ENCODE assay signal across 8 cellular contexts in the genomic region with DNA sequence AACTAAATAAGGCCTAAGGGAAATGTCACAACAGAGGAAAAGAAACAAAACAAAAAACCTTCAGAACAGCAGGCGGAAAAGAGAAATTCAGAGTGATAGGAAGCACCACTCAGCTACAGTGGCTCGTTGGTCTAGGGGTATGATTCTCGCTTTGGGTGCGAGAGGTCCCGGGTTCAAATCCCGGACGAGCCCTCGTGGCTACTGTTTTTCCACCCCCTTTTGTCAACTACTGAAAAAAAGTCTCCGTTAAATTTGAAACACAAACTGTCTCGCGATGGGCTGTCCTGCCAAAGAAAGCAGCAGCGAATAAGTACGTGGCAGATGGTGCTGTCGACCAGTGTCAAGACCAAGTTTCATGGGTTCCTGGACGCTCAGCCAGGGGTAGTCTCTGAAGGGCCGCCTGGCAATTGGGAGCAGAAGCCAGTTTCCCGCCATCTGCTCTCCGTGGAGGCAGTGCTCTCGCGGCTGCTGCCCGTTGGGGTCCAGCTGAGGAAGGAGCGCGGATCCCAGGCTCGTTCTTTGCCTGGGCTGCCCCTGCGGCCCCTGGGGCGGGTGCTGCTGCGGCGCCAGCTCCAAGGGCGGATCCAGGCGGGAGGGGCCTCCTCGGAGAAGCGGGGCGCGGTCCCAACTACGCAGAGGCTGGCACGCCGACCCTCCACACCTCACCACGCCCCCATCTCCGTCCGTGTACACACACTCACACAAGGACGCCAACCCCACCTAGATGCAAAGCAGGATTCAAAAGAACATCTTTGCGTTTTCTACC. TPM values are rescaled to one million over a fixed set of nuclear protein-coding genes. Genes with fewer than 3 reads are reported as not detected.
DNase-seq lines count a peak whose midpoint lies in the region; ATAC-seq and TF ChIP-seq lines count a peak whose summit lies in the region.

A gene with protein sequence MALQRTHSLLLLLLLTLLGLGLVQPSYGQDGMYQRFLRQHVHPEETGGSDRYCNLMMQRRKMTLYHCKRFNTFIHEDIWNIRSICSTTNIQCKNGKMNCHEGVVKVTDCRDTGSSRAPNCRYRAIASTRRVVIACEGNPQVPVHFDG (plus strand): TSS at position 665 of the 766 bp plus-strand sequence. CDS start 14,812 bp downstream, outside the sequence.

- no peaks in the 10 kb centered on the region for H3K9me3 ChIP-seq in liver (ENCODE audit: control insufficient read depth in 4 of 4, low read length in 3 of 4)

- peak within 1 kb of the TSS; percentile 78 to 96 for H3K9ac ChIP-seq in liver (ENCODE audit: low read depth in 1 of 2, low read length in 2 of 2)

- H3K27ac ChIP-seq in liver (ENCODE audit: low read depth in 1 of 2, low read length in 2 of 2): peak within 1 kb of the TSS; percentile 95 to 97

- TF ChIP-seq CTCF in GM12864 (IDR thresholded peaks at IDR 0.05; ENCODE audit: low read depth, low read length, missing control alignments): no peak
- TF ChIP-seq CTCF in liver (IDR thresholded peaks at IDR 0.05; ENCODE audit: low read depth, low read length, missing input control): no peak

- ATAC-seq in HG02678 (IDR thresholded peaks at IDR 0.05; ENCODE audit: unreplicated experiment) (peak; percentile 27), HG03469 (IDR thresholded peaks at IDR 0.05; ENCODE audit: unreplicated experiment) (no peak)

- DNase-seq in GM12864 (ENCODE audit: low read depth): peak; percentile 86
- DNase-seq in NCI-H446 treated with DMSO at 0.1 percent for 48 hours (lab: John Stamatoyannopoulos, UW): peak; percentile 85
- DNase-seq in activated CD4-positive, alpha-beta T cell treated with anti-CD3 and anti-CD28 coated beads, Interleukin-2, amount 50 U/mL, for 24 hours (ENCODE audit: low read depth in 1 of 2, low spot score in 1 of 2): peak; percentile 78 to 81
- DNase-seq in dermis blood vessel endothelial cell: peak; percentile 81
- peak; percentile 72 for DNase-seq in stimulated activated CD4-positive, alpha-beta T cell treated with anti-CD3 and anti-CD28 coated beads, Interleukin-2, amount 100 ng/mL, for 4 hours (ENCODE audit: low read depth)

- H3K27me3 ChIP-seq in liver (ENCODE audit: control insufficient read depth in 4 of 4, insufficient read depth in 4 of 4, low read length in 3 of 4): no peaks in the 10 kb centered on the region

- H3K36me3 ChIP-seq in liver (ENCODE audit: control insufficient read depth in 4 of 4, insufficient read depth in 3 of 4, low read depth in 1 of 4, low read length in 3 of 4): no peaks in the 10 kb centered on the region

- H3K4me1 ChIP-seq in liver (ENCODE audit: control insufficient read depth in 4 of 4, insufficient read depth in 4 of 4, low read length in 3 of 4): peaks cover 2 to 46% (median 30%) of the 10 kb centered on the region in 4 donors

- peak in 1 of 2 donors; percentile 2 for TF ChIP-seq RAD21 in liver (IDR thresholded peaks at IDR 0.05)

- WGBS in liver: under 1% methylated on average over 42 of the region's 42 CpGs

- H3K4me3 ChIP-seq in GM12864 (ENCODE audit: low read depth, low read length) (peak within 1 kb of the TSS; percentile 82), liver (ENCODE audit: low read depth in 1 of 3, low read length in 3 of 3) (peak within 1 kb of the TSS; percentile 71 to 97 (median 92))

TF ChIP-seq in liver, 16 proteins besides CTCF, POLR2A, EP300 and RAD21:
- TF ChIP-seq YY1 (IDR thresholded peaks at IDR 0.05): peak; percentile 15
- TF ChIP-seq, protein P1, sequence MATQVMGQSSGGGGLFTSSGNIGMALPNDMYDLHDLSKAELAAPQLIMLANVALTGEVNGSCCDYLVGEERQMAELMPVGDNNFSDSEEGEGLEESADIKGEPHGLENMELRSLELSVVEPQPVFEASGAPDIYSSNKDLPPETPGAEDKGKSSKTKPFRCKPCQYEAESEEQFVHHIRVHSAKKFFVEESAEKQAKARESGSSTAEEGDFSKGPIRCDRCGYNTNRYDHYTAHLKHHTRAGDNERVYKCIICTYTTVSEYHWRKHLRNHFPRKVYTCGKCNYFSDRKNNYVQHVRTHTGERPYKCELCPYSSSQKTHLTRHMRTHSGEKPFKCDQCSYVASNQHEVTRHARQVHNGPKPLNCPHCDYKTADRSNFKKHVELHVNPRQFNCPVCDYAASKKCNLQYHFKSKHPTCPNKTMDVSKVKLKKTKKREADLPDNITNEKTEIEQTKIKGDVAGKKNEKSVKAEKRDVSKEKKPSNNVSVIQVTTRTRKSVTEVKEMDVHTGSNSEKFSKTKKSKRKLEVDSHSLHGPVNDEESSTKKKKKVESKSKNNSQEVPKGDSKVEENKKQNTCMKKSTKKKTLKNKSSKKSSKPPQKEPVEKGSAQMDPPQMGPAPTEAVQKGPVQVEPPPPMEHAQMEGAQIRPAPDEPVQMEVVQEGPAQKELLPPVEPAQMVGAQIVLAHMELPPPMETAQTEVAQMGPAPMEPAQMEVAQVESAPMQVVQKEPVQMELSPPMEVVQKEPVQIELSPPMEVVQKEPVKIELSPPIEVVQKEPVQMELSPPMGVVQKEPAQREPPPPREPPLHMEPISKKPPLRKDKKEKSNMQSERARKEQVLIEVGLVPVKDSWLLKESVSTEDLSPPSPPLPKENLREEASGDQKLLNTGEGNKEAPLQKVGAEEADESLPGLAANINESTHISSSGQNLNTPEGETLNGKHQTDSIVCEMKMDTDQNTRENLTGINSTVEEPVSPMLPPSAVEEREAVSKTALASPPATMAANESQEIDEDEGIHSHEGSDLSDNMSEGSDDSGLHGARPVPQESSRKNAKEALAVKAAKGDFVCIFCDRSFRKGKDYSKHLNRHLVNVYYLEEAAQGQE (IDR thresholded peaks at IDR 0.05): no peak
- TF ChIP-seq FOXA2 (IDR thresholded peaks at IDR 0.05): no peak
- peak in 1 of 2 donors; percentile 51 for TF ChIP-seq JUND (IDR thresholded peaks at IDR 0.05)
- peak; percentile 32 for TF ChIP-seq NR2F2 (IDR thresholded peaks at IDR 0.05)
- TF ChIP-seq, protein P2, sequence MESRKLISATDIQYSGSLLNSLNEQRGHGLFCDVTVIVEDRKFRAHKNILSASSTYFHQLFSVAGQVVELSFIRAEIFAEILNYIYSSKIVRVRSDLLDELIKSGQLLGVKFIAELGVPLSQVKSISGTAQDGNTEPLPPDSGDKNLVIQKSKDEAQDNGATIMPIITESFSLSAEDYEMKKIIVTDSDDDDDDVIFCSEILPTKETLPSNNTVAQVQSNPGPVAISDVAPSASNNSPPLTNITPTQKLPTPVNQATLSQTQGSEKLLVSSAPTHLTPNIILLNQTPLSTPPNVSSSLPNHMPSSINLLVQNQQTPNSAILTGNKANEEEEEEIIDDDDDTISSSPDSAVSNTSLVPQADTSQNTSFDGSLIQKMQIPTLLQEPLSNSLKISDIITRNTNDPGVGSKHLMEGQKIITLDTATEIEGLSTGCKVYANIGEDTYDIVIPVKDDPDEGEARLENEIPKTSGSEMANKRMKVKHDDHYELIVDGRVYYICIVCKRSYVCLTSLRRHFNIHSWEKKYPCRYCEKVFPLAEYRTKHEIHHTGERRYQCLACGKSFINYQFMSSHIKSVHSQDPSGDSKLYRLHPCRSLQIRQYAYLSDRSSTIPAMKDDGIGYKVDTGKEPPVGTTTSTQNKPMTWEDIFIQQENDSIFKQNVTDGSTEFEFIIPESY (IDR thresholded peaks at IDR 0.05): peak; percentile 79
- peak; percentile 46 for TF ChIP-seq TAF1 (conservative IDR thresholded peaks at IDR 0.05)
- peak; percentile 48 for TF ChIP-seq SP1 (IDR thresholded peaks at IDR 0.05)
- TF ChIP-seq EGR1 (IDR thresholded peaks at IDR 0.05; ENCODE audit: low read depth in 2 of 2): no peak
- TF ChIP-seq, protein P3, sequence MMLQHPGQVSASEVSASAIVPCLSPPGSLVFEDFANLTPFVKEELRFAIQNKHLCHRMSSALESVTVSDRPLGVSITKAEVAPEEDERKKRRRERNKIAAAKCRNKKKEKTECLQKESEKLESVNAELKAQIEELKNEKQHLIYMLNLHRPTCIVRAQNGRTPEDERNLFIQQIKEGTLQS (IDR thresholded peaks at IDR 0.05): peak; percentile 100
- TF ChIP-seq HNF4A (conservative IDR thresholded peaks at IDR 0.05): peak in 1 of 2 donors; percentile 14
- TF ChIP-seq RXRA (IDR thresholded peaks at IDR 0.05): peak; percentile 28 to 44
- TF ChIP-seq, protein P4, sequence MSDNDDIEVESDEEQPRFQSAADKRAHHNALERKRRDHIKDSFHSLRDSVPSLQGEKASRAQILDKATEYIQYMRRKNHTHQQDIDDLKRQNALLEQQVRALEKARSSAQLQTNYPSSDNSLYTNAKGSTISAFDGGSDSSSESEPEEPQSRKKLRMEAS (IDR thresholded peaks at IDR 0.05): peak; percentile 79
- TF ChIP-seq FOXA1 (IDR thresholded peaks at IDR 0.05): peak; percentile 33
- TF ChIP-seq GABPA (IDR thresholded peaks at IDR 0.05 in 1 of 2, conservative IDR thresholded peaks at IDR 0.05 in 1 of 2): no peak
- TF ChIP-seq HNF4G (IDR thresholded peaks at IDR 0.05): no peak

RNA-seq across cellular contexts. Expression of the gene that starts here (rescaled TPM):
- total RNA-seq in dermis blood vessel endothelial cell (11.4 and 25.7 TPM in 2 replicates), liver (100 to 1,000 TPM; 129 to 191 TPM)
- polyA plus RNA-seq in liver: 100 to 1,000 TPM; 176 to 319 TPM
